Comparison of ENCODE assay signal across 20 cellular contexts in genomic region chr1:211574705-211575104, GRCh38. TPM values are rescaled to one million over a fixed set of nuclear protein-coding genes. Genes with fewer than 3 reads are reported as not detected.
DNase-seq lines count a peak whose midpoint lies in the region; ATAC-seq and TF ChIP-seq lines count a peak whose summit lies in the region.
"Had no signal": no experiment of that assay in that cellular context is flagged by ENCODE, and none has a peak within 500 bp of the region (broad histone marks: within the 10 kb centered on the region; RNA-seq: fewer than 3 reads in every experiment).

No MANE protein-coding gene starts in this region.

- no peak overlapping the region for H3K9ac ChIP-seq in mesendoderm (ENCODE audit: low read length)

- intact Hi-C loops in CD14-positive monocyte (cut with micrococcal nuclease), result loop anchor here in 1 of 2 donors (5.0 kb wide), 1 partner anchor 53 kb away; no protein-coding TSS in a partner anchor

- no peak overlapping the region for H3K56ac ChIP-seq in mesendoderm (ENCODE audit: low read length)

- peaks cover 27% of the 10 kb centered on the region for H3K79me2 ChIP-seq in mesendoderm (ENCODE audit: control insufficient read depth, insufficient read depth, low read length)

- no peak overlapping the region for H4K5ac ChIP-seq in mesendoderm (ENCODE audit: low read length)

- H3K4me1 Mint-ChIP-seq in brain (peaks cover 44% of the 10 kb centered on the region), CD14-positive monocyte (peaks cover 50% of the 10 kb centered on the region)

- H3K4ac ChIP-seq in mesendoderm (ENCODE audit: low read depth, low read length), result no peak overlapping the region

- no peaks in the 10 kb centered on the region for H3K79me1 ChIP-seq in mesendoderm (ENCODE audit: low read length)

- no peak overlapping the region for H3K23ac ChIP-seq in mesendoderm (ENCODE audit: low read length)

- H2AK5ac ChIP-seq in mesendoderm (ENCODE audit: low read length), result no peak overlapping the region

- no peak overlapping the region for H3K18ac ChIP-seq in mesendoderm (ENCODE audit: low read length)

- H3K27ac Mint-ChIP-seq in brain (peak overlapping the region in 2 of 5 experiments; percentile 4 to 77), CD14-positive monocyte (no peak overlapping the region)
- H3K27ac Mint-ChIP-seq: IgD-negative memory B cell had no signal

- H3K36me3 ChIP-seq in mesendoderm (ENCODE audit: control insufficient read depth, insufficient read depth, low read length), result no peaks in the 10 kb centered on the region

- no peak overlapping the region for H2BK5ac ChIP-seq in mesendoderm (ENCODE audit: low read length)

- peaks cover 11% of the 10 kb centered on the region for H3K27me3 Mint-ChIP-seq in brain
- no peaks in the 10 kb centered on the region for H3K27me3 Mint-ChIP-seq in CD14-positive monocyte (ENCODE audit: low read depth in 3 of 3)
- H3K27me3 Mint-ChIP-seq: CD8-positive, alpha-beta memory T cell; IgD-negative memory B cell had no signal

- peak overlapping the region in 4 of 5 experiments; percentile 26 to 77 (median 47) for H3K4me3 Mint-ChIP-seq in brain
- no peak overlapping the region for H3K4me3 Mint-ChIP-seq in CD14-positive monocyte

- no peak overlapping the region for H3K4me2 ChIP-seq in mesendoderm (ENCODE audit: low read length)

- no peak overlapping the region for H3K4me3 ChIP-seq in mesendoderm (ENCODE audit: low read length)
- H3K4me3 ChIP-seq: thyroid gland had no signal

- H3K9me3 Mint-ChIP-seq in brain (no peaks in the 10 kb centered on the region), CD14-positive monocyte (peaks cover 0 to 2% (median 0%) of the 10 kb centered on the region in 7 donors)
- H3K9me3 Mint-ChIP-seq: CD8-positive, alpha-beta memory T cell; IgD-negative memory B cell had no signal

- H3K27ac ChIP-seq in mesendoderm (ENCODE audit: low read depth, low read length), result no peak overlapping the region
- H3K27ac ChIP-seq: heart left ventricle, thyroid gland had no signal

- TF ChIP-seq CTCF in brain (conservative IDR thresholded peaks at IDR 0.05) (no peak), CD14-positive monocyte (IDR thresholded peaks at IDR 0.05) (no peak)

- H3K4me1 ChIP-seq in mesendoderm (ENCODE audit: control insufficient read depth, low read depth, low read length), result no peaks in the 10 kb centered on the region

- H4K8ac ChIP-seq in mesendoderm (ENCODE audit: low read depth, low read length), result no peak overlapping the region

- H3K36me3 Mint-ChIP-seq in brain (peaks cover 8% of the 10 kb centered on the region), CD14-positive monocyte (peaks cover 33 to 45% of the 10 kb centered on the region in 2 donors)

- DNase-seq in EL (peak; percentile 32), NCI-H69 (lab: John Stamatoyannopoulos, UW) (peak; percentile 11), mesendoderm (peak; percentile 5), CD14-positive monocyte (ENCODE audit: low spot score) (no peak), amniotic stem cell (lab: John Stamatoyannopoulos, UW) (no peak), MV-4-11 (lab: John Stamatoyannopoulos, UW) (no peak)
- DNase-seq: CD8-positive, alpha-beta memory T cell; cerebellar nuclear complex; effector memory CD4-positive, alpha-beta T cell; heart left ventricle; left ventricle myocardium superior; NCI-H1048; NCI-H2029 treated with DMSO at 0.1 percent for 48 hours; nucleus accumbens; Right ventricle myocardium superior; stimulated activated naive CD4-positive, alpha-beta T cell treated with Interleukin-2 at 50 U/mL for 16 hours; thyroid gland had no signal

- no peak for ATAC-seq in HG03460 (IDR thresholded peaks at IDR 0.05; ENCODE audit: unreplicated experiment)
- ATAC-seq: heart left ventricle, left ventricle myocardium superior had no signal

- no peak overlapping the region for H2BK120ac ChIP-seq in mesendoderm (ENCODE audit: low read depth, low read length)

- H2BK15ac ChIP-seq in mesendoderm (replicated peaks; ENCODE audit: low read depth), result no peak overlapping the region

- H3K27me3 ChIP-seq in mesendoderm (ENCODE audit: insufficient read depth, low read length, poor library complexity), result no peaks in the 10 kb centered on the region
- H3K27me3 ChIP-seq: heart left ventricle, thyroid gland had no signal

RNA-seq across cellular contexts. Expression of gene SLC30A1, which starts 4.3 kb away (rescaled TPM):
- polyA plus RNA-seq in brain (ENCODE audit: insufficient read depth, low read depth, low replicate concordance) (3.7 TPM), CD14-positive monocyte (10 to 100 TPM; 11.9 to 13.2 TPM)
- polyA plus RNA-seq in mesendoderm (2013, experiment 1 of 2), result 11.3 TPM
- polyA plus RNA-seq in mesendoderm (2013, experiment 2 of 2), result 10.4 TPM

Comparison
In these comparisons a context has a peak if more than half of its experiments do, and no peak if none do; other contexts are left out.
1. DNase-seq: peak in EL (single experiment), NCI-H69 (single experiment) and mesendoderm (single experiment); none in CD14-positive monocyte (single experiment), amniotic stem cell (single experiment) and MV-4-11 (single experiment).
2. H3K4me3 Mint-ChIP-seq: peak in brain (4 of 5); none in CD14-positive monocyte (0 of 2).